ENCODE assay signal across 29 cellular contexts in the genomic region with DNA sequence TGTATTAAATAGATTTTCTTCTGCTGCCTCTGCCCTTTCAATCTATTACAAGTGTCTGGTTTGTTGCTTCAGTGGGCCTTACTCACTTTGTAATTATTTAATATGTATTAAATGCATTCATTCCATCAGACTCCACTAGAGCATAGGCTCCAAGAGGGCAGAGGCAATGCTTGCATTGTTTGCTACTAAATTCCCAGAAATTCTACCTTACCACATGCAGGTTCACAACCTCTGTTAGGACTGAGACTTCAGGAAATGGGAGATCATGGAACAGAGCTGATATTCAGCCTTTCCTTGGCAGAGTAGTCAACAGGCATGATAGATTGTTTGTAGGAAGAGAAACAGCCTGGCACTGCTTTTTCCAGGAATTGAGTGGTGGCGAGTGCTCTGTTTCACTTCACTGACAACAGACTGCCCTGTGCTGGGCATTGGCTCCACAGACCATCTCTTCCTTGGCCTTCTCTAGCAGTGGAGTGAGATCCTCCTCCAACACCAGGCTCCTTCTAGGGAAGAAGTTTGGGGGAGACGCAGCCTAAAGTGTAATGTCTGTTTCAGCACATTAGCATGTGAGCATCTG. TPM values are rescaled to one million over a fixed set of nuclear protein-coding genes. Genes with fewer than 3 reads are reported as not detected.
"Had no signal": no experiment of that assay in that cellular context is flagged by ENCODE, and none has a peak within 500 bp of the region (broad histone marks: within the 10 kb centered on the region; RNA-seq: fewer than 3 reads in every experiment).

No MANE protein-coding gene starts in this region.

- H2AFZ ChIP-seq: parathyroid adenoma had no signal

- H3K9me3 ChIP-seq: colonic mucosa, neutrophil, sigmoid colon, testis, upper lobe of right lung, uterus had no signal

- H3K4me1 ChIP-seq: colonic mucosa, esophagus squamous epithelium, parathyroid adenoma, sigmoid colon, stomach, testis, transverse colon, upper lobe of right lung, uterus had no signal

- DNase-seq: colonic mucosa; effector CD8-positive, alpha-beta T cell; endodermal cell; erythroblast; esophagus squamous epithelium; foreskin melanocyte; glutamatergic neuron; heart right ventricle; hippocampal formation; mesenchymal stem cell; mucosa of descending colon; naive B cell; right cardiac atrium; sigmoid colon; stimulated activated CD4-positive, alpha-beta T cell treated with anti-CD3 and anti-CD28 coated beads, Interleukin-2, amount 100 ng/mL, for 24 hours; stimulated activated CD4-positive, alpha-beta T cell treated with anti-CD3 and anti-CD28 coated beads, Interleukin-4, amount 100 ng/mL, for 24 hours; stimulated activated naive CD4-positive, alpha-beta T cell treated with Interleukin-2 at 50 U/mL for 16 hours; stomach; substantia nigra; testis; transverse colon; upper lobe of right lung; uterus had no signal

- H3K27me3 ChIP-seq: colonic mucosa, sigmoid colon, stomach, testis, transverse colon, upper lobe of right lung, uterus had no signal

- H3K9ac ChIP-seq: parathyroid adenoma had no signal

- H3K79me2 ChIP-seq: parathyroid adenoma had no signal

- ATAC-seq: mucosa of descending colon; natural killer cell treated with Interleukin-12 subunit alpha and Interleukin-12 subunit beta and Interleukin-15 and Interleukin-18, amount 100 ng/mL, for 72 hours; right cardiac atrium; stimulated activated effector memory CD8-positive, alpha-beta T cell treated with anti-CD3 and anti-CD28 coated beads, Interleukin-12 subunit alpha, Interleukin-12 subunit beta, amount 100 ng/mL, for 72 hours; upper lobe of right lung had no signal

- FAIRE-seq: islet of Langerhans had no signal

- H3K27ac ChIP-seq: colonic mucosa, esophagus squamous epithelium, heart right ventricle, neutrophil, parathyroid adenoma, stomach, testis, transverse colon, upper lobe of right lung, uterus had no signal

- H3K36me3 ChIP-seq: colonic mucosa, esophagus squamous epithelium, heart right ventricle, neutrophil, sigmoid colon, stomach, transverse colon, upper lobe of right lung, uterus had no signal

- H3K4me3 ChIP-seq: colonic mucosa, esophagus squamous epithelium, heart right ventricle, lung, mucosa of descending colon, sigmoid colon, stomach, testis, transverse colon, upper lobe of right lung, uterus had no signal

RNA-seq across cellular contexts. Expression of a gene that starts 6.2 kb away (rescaled TPM):
- total RNA-seq: natural killer cell treated with Interleukin-12 subunit alpha and Interleukin-12 subunit beta and Interleukin-15 and Interleukin-18, amount 100 ng/mL, for 72 hours had no signal
